In genomic region chr3:17039579-17039978, GRCh38 we compare ENCODE assay signal across 9 cellular contexts.
DNase-seq lines count a peak whose midpoint lies in the region; ATAC-seq, FAIRE-seq and TF ChIP-seq lines count a peak whose summit lies in the region.
"Had no signal": no experiment of that assay in that cellular context is flagged by ENCODE, and none has a peak within 500 bp of the region (broad histone marks: within the 10 kb centered on the region; RNA-seq: fewer than 3 reads in every experiment).

No MANE protein-coding gene starts in this region.

- no peak for TF ChIP-seq CTCF in astrocyte of the cerebellum (IDR thresholded peaks at IDR 0.05; ENCODE audit: low read depth, low read length, missing control alignments)
- TF ChIP-seq CTCF in left lung (IDR thresholded peaks at IDR 0.05), result no peak
- TF ChIP-seq CTCF in D721Med (IDR thresholded peaks at IDR 0.05; ENCODE audit: insufficient read depth, missing control alignments), result no peak
- TF ChIP-seq CTCF in coronary artery (IDR thresholded peaks at IDR 0.05), result no peak

- no peaks in the 10 kb centered on the region for H3K9me3 ChIP-seq in left lung

- H3K27ac ChIP-seq in left lung, result peak overlapping the region; percentile 33 to 46
- H3K27ac ChIP-seq in coronary artery, result no peak overlapping the region

- DNase-seq in CD1c-positive myeloid dendritic cell (ENCODE audit: extremely low spot score), result peak; percentile 9
- peak; percentile 97 for DNase-seq in HT1080 (ENCODE audit: low read depth)
- DNase-seq in astrocyte of the cerebellum (ENCODE audit: low read depth), result peak; percentile 80
- DNase-seq in left lung, result no peak
- DNase-seq in superior temporal gyrus (ENCODE audit: extremely low spot score), result no peak
- no peak for DNase-seq in D721Med (ENCODE audit: insufficient read length, low spot score)
- no peak for DNase-seq in activated gamma-delta T cell treated with Interleukin-2 at 50 U/mL for 16 hours
- no peak for DNase-seq in coronary artery (ENCODE audit: low spot score)

- H3K36me3 ChIP-seq in left lung, result no peaks in the 10 kb centered on the region

- ATAC-seq in left lung, result peak; percentile 95
- ATAC-seq: K562 had no signal

- H3K4me3 ChIP-seq in astrocyte of the cerebellum (ENCODE audit: low read depth, low read length) (no peak overlapping the region), left lung (no peak overlapping the region), coronary artery (no peak overlapping the region)
- H3K4me3 ChIP-seq: K562 had no signal

- no peak for FAIRE-seq in D721Med (lab: Jason Lieb, UNC)
- FAIRE-seq: K562 had no signal

- H3K27me3 ChIP-seq in left lung, result no peaks in the 10 kb centered on the region

- in situ Hi-C loops in astrocyte of the cerebellum (cut with HindIII; ENCODE audit: low sequenced_read_pairs), result no loop called here

- peaks cover 6 to 23% of the 10 kb centered on the region in 2 donors for H3K4me1 ChIP-seq in left lung

- intact Hi-C loops in left lung (cut with DNase I), result no loop called here

Comparison
In these comparisons a context has a peak if more than half of its experiments do, and no peak if none do; other contexts are left out.
1. DNase-seq: peak in CD1c-positive myeloid dendritic cell (single experiment), HT1080 (single experiment) and astrocyte of the cerebellum (single experiment); none in left lung (0 of 2), superior temporal gyrus (single experiment), D721Med (single experiment), activated gamma-delta T cell treated with Interleukin-2 at 50 U/mL for 16 hours (single experiment) and coronary artery (single experiment).
2. H3K27ac ChIP-seq: peak in left lung (2 of 2); none in coronary artery (0 of 2).